Comparison of ENCODE assay signal across 21 cellular contexts in genomic region chr5:26432393-26432792, GRCh38.
DNase-seq lines count a peak whose midpoint lies in the region; ATAC-seq, FAIRE-seq and TF ChIP-seq lines count a peak whose summit lies in the region.
"Had no signal": no experiment of that assay in that cellular context is flagged by ENCODE, and none has a peak within 500 bp of the region (broad histone marks: within the 10 kb centered on the region; RNA-seq: fewer than 3 reads in every experiment).

No MANE protein-coding gene starts in this region.

- no peaks in the 10 kb centered on the region for H3K4me1 ChIP-seq in GM23338 (ENCODE audit: insufficient read depth)
- no peaks in the 10 kb centered on the region for H3K4me1 ChIP-seq in Karpas-422 (ENCODE audit: low read length)
- H3K4me1 ChIP-seq: BE2C, BLaER1 had no signal

- H3F3A ChIP-seq in GM23338 (replicated peaks; ENCODE audit: low read depth): no peaks in the 10 kb centered on the region

- H4K20me1 ChIP-seq in GM23338 (replicated peaks; ENCODE audit: insufficient read depth) (no peaks in the 10 kb centered on the region), Karpas-422 (ENCODE audit: insufficient read depth, low read depth, low read length) (no peaks in the 10 kb centered on the region)
- H4K20me1 ChIP-seq: BLaER1 had no signal

- no peak overlapping the region for H3K9ac ChIP-seq in Karpas-422 (ENCODE audit: low read length)
- H3K9ac ChIP-seq: BLaER1 had no signal

- no peak overlapping the region for H3K27ac Mint-ChIP-seq in GM23338
- no peak overlapping the region for H3K27ac Mint-ChIP-seq in T-cell
- H3K27ac Mint-ChIP-seq: CD14-positive monocyte; CD4-positive, alpha-beta memory T cell; CD4-positive, CD25-positive, alpha-beta regulatory T cell had no signal

- H3K4me3 Mint-ChIP-seq in GM23338 (no peak overlapping the region), T-cell (no peak overlapping the region)
- H3K4me3 Mint-ChIP-seq: CD14-positive monocyte; CD4-positive, alpha-beta memory T cell; CD4-positive, CD25-positive, alpha-beta regulatory T cell; CD8-positive, alpha-beta memory T cell had no signal

- intact Hi-C loops in sciatic nerve (cut with DNase I): no loop called here

- no peaks in the 10 kb centered on the region for H3K79me2 ChIP-seq in GM23338 (replicated peaks; ENCODE audit: insufficient read depth)
- no peaks in the 10 kb centered on the region for H3K79me2 ChIP-seq in Karpas-422 (ENCODE audit: low read length)

- POLR2A ChIA-PET in T-cell (lab: Charles Lee): no interaction called here

- H3K27me3 ChIP-seq in GM23338 (ENCODE audit: insufficient read depth): no peaks in the 10 kb centered on the region
- no peaks in the 10 kb centered on the region for H3K27me3 ChIP-seq in Karpas-422 (ENCODE audit: low read length)
- H3K27me3 ChIP-seq: BE2C, BLaER1 had no signal

- DNase-seq in GM23338 (ENCODE audit: low spot score) (no peak), Karpas-422 (no peak), sciatic nerve (ENCODE audit: low spot score) (no peak), T-cell (no peak), D721Med (ENCODE audit: insufficient read length, low spot score) (no peak)
- DNase-seq: 8988T; ACHN; BE2C; C1 segment of cervical spinal cord; CD4-positive, alpha-beta memory T cell; CD4-positive, CD25-positive, alpha-beta regulatory T cell; CD8-positive, alpha-beta memory T cell; COR-L47; DMS79 treated with DMSO at 0.1 percent for 48 hours; GF-D8 had no signal

- H3K36me3 Mint-ChIP-seq in GM23338 (ENCODE audit: low read depth) (no peaks in the 10 kb centered on the region), T-cell (no peaks in the 10 kb centered on the region)
- H3K36me3 Mint-ChIP-seq: CD14-positive monocyte; CD4-positive, alpha-beta memory T cell; CD4-positive, CD25-positive, alpha-beta regulatory T cell; CD8-positive, alpha-beta memory T cell had no signal

- ATAC-seq in GM23338: no peak
- peak; percentile 84 for ATAC-seq in sciatic nerve
- ATAC-seq in T-cell (replicated peaks in 1 of 4): no peak
- ATAC-seq in HG03439 (IDR thresholded peaks at IDR 0.05; ENCODE audit: unreplicated experiment): no peak

- H3K36me3 ChIP-seq in GM23338 (ENCODE audit: insufficient read depth) (no peaks in the 10 kb centered on the region), Karpas-422 (ENCODE audit: insufficient read depth, low read length) (no peaks in the 10 kb centered on the region)
- H3K36me3 ChIP-seq: BE2C, BLaER1 had no signal

- H3K4me3 ChIP-seq in GM23338 (no peak overlapping the region), Karpas-422 (ENCODE audit: low read length) (no peak overlapping the region)
- H3K4me3 ChIP-seq: BLaER1 had no signal

- peaks cover 9% of the 10 kb centered on the region; the same call in 1 of the 2 replicates for H3K9me2 ChIP-seq in GM23338 (ENCODE audit: insufficient read depth)
- H3K9me2 ChIP-seq in Karpas-422 (replicated peaks; ENCODE audit: insufficient read depth, low read length): no peaks in the 10 kb centered on the region

- peak overlapping the region; percentile 74; the same call in 1 of the 2 replicates for H2AFZ ChIP-seq in GM23338
- peak overlapping the region; percentile 5; the same call in 1 of the 2 replicates for H2AFZ ChIP-seq in Karpas-422 (ENCODE audit: low read length)

- TF ChIP-seq CTCF in GM23338 (conservative IDR thresholded peaks at IDR 0.05; ENCODE audit: low read depth in 2 of 2): no peak
- no peak for TF ChIP-seq CTCF in D721Med (IDR thresholded peaks at IDR 0.05; ENCODE audit: insufficient read depth, missing control alignments)

- CTCF ChIA-PET in T-cell (lab: Charles Lee): no interaction called here

- H3K27me3 Mint-ChIP-seq in GM23338 (ENCODE audit: insufficient read depth, low read depth, poor library complexity): peaks cover 8% of the 10 kb centered on the region
- H3K27me3 Mint-ChIP-seq in T-cell: no peaks in the 10 kb centered on the region
- H3K27me3 Mint-ChIP-seq: CD4-positive, alpha-beta memory T cell; CD4-positive, CD25-positive, alpha-beta regulatory T cell; CD8-positive, alpha-beta memory T cell had no signal

- H3K4me1 Mint-ChIP-seq in GM23338 (no peaks in the 10 kb centered on the region), T-cell (no peaks in the 10 kb centered on the region)
- H3K4me1 Mint-ChIP-seq: CD14-positive monocyte; CD4-positive, alpha-beta memory T cell; CD8-positive, alpha-beta memory T cell had no signal

- H3K9me3 Mint-ChIP-seq in GM23338 (no peaks in the 10 kb centered on the region), T-cell (peaks cover 11 to 27% (median 15%) of the 10 kb centered on the region in 3 donors)

- no peak for FAIRE-seq in D721Med (lab: Jason Lieb, UNC)
- FAIRE-seq: G401.6, GM12891, GM19239 had no signal

- no peaks in the 10 kb centered on the region; the same call in 1 of the 2 replicates for H3K9me3 ChIP-seq in Karpas-422 (ENCODE audit: low read length)
- H3K9me3 ChIP-seq: BE2C, BLaER1 had no signal

- H3K27ac ChIP-seq in GM23338 (ENCODE audit: low read depth) (no peak overlapping the region), Karpas-422 (ENCODE audit: low read length) (no peak overlapping the region)
- H3K27ac ChIP-seq: BLaER1 had no signal

- H3K4me2 ChIP-seq in GM23338 (no peak overlapping the region), Karpas-422 (ENCODE audit: low read depth, low read length, poor library complexity, severe bottlenecking) (no peak overlapping the region)
- H3K4me2 ChIP-seq: BLaER1 had no signal

TF ChIP-seq in GM23338, 12 proteins besides CTCF, POLR2A, EP300 and RAD21 (continues in another document):
- TF ChIP-seq JUNB (IDR thresholded peaks at IDR 0.05; ENCODE audit: unreplicated experiment): no peak
- TF ChIP-seq EZH2phosphoT487 (IDR thresholded peaks at IDR 0.05; ENCODE audit: unreplicated experiment): no peak
- TF ChIP-seq POLR2AphosphoS5 (IDR thresholded peaks at IDR 0.05; ENCODE audit: low read depth): no peak
- TF ChIP-seq NANOG (IDR thresholded peaks at IDR 0.05; ENCODE audit: borderline replicate concordance): no peak
- no peak for TF ChIP-seq ZNF462 (CRISPR knock-in tag; IDR thresholded peaks at IDR 0.05)
- TF ChIP-seq ZNF114 (CRISPR knock-in tag; IDR thresholded peaks at IDR 0.05): no peak
- no peak for TF ChIP-seq EZH2 (IDR thresholded peaks at IDR 0.05; ENCODE audit: low read depth, unreplicated experiment)
- no peak for TF ChIP-seq STAT1 (IDR thresholded peaks at IDR 0.05; ENCODE audit: unreplicated experiment)
- TF ChIP-seq CREB1 (CRISPR knock-in tag; IDR thresholded peaks at IDR 0.05; ENCODE audit: low read depth): no peak
- no peak for TF ChIP-seq ZNF331 (CRISPR knock-in tag; IDR thresholded peaks at IDR 0.05; ENCODE audit: low read depth)
